2 cellular contexts compared by ENCODE assay signal in genomic region chr10:3802526-3803002, GRCh38.
A peak's percentile ranks its signal among the peaks of the same experiment; 100 is the strongest.
TF ChIP-seq lines count a peak whose summit lies in the region.

No MANE protein-coding gene starts in this region.

TF ChIP-seq in HCT116, 20 proteins besides CTCF, POLR2A, EP300 and RAD21:
- no peak for TF ChIP-seq ATF3 (IDR thresholded peaks at IDR 0.05)
- no peak for TF ChIP-seq EZH2phosphoT487 (IDR thresholded peaks at IDR 0.05; ENCODE audit: borderline replicate concordance)
- TF ChIP-seq SP1 (IDR thresholded peaks at IDR 0.05; ENCODE audit: low read depth), result no peak
- no peak for TF ChIP-seq EZH2 (IDR thresholded peaks at IDR 0.05)
- TF ChIP-seq ZBTB33 (IDR thresholded peaks at IDR 0.05; ENCODE audit: extremely low read depth, insufficient replicate concordance, low read length), result no peak
- no peak for TF ChIP-seq EGR1 (IDR thresholded peaks at IDR 0.05; ENCODE audit: low read depth)
- no peak for TF ChIP-seq YY1 (IDR thresholded peaks at IDR 0.05; ENCODE audit: extremely low read depth, insufficient replicate concordance, low read depth, low read length)
- TF ChIP-seq ELF1 (IDR thresholded peaks at IDR 0.05; ENCODE audit: borderline replicate concordance, low read depth), result no peak
- no peak for TF ChIP-seq CBX3 (IDR thresholded peaks at IDR 0.05; ENCODE audit: low read depth)
- no peak for TF ChIP-seq POLR2AphosphoS5 (IDR thresholded peaks at IDR 0.05; ENCODE audit: low read depth, low read length)
- TF ChIP-seq TCF7L2 (IDR thresholded peaks at IDR 0.05; ENCODE audit: borderline replicate concordance, extremely low read depth, insufficient read depth, insufficient read length), result no peak
- no peak for TF ChIP-seq CEBPB (IDR thresholded peaks at IDR 0.05; ENCODE audit: low read depth)
- TF ChIP-seq, protein P1, sequence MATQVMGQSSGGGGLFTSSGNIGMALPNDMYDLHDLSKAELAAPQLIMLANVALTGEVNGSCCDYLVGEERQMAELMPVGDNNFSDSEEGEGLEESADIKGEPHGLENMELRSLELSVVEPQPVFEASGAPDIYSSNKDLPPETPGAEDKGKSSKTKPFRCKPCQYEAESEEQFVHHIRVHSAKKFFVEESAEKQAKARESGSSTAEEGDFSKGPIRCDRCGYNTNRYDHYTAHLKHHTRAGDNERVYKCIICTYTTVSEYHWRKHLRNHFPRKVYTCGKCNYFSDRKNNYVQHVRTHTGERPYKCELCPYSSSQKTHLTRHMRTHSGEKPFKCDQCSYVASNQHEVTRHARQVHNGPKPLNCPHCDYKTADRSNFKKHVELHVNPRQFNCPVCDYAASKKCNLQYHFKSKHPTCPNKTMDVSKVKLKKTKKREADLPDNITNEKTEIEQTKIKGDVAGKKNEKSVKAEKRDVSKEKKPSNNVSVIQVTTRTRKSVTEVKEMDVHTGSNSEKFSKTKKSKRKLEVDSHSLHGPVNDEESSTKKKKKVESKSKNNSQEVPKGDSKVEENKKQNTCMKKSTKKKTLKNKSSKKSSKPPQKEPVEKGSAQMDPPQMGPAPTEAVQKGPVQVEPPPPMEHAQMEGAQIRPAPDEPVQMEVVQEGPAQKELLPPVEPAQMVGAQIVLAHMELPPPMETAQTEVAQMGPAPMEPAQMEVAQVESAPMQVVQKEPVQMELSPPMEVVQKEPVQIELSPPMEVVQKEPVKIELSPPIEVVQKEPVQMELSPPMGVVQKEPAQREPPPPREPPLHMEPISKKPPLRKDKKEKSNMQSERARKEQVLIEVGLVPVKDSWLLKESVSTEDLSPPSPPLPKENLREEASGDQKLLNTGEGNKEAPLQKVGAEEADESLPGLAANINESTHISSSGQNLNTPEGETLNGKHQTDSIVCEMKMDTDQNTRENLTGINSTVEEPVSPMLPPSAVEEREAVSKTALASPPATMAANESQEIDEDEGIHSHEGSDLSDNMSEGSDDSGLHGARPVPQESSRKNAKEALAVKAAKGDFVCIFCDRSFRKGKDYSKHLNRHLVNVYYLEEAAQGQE (IDR thresholded peaks at IDR 0.05; ENCODE audit: low read depth), result no peak

TF ChIP-seq in K562, 482 proteins besides CTCF, POLR2A, EP300 and RAD21 (continues in another document):
- no peak for TF ChIP-seq ZC3H4 (CRISPR knock-in tag; IDR thresholded peaks at IDR 0.05; ENCODE audit: borderline replicate concordance)
- TF ChIP-seq HDAC1 (IDR thresholded peaks at IDR 0.05), result peak in 1 of 2 experiments; percentile 79; a peak in 2 of 4 replicates
- TF ChIP-seq, protein P2, sequence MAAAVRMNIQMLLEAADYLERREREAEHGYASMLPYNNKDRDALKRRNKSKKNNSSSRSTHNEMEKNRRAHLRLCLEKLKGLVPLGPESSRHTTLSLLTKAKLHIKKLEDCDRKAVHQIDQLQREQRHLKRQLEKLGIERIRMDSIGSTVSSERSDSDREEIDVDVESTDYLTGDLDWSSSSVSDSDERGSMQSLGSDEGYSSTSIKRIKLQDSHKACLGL (CRISPR knock-in tag; IDR thresholded peaks at IDR 0.05; ENCODE audit: borderline replicate concordance, poor library complexity, severe bottlenecking), result no peak
- TF ChIP-seq SMARCE1 (IDR thresholded peaks at IDR 0.05), result 0 out of 2 replicates have a peak, but pooled peaks have one; percentile 32
- TF ChIP-seq NFIC (IDR thresholded peaks at IDR 0.05), result 0 out of 2 replicates have a peak, but pooled peaks have one; percentile 9
- no peak for TF ChIP-seq HNRNPUL1 (IDR thresholded peaks at IDR 0.05; ENCODE audit: low read length)
- peak; percentile 15 to 78; a peak in 2 of 4 replicates for TF ChIP-seq CSDE1 (IDR thresholded peaks at IDR 0.05)
- TF ChIP-seq, protein P3, sequence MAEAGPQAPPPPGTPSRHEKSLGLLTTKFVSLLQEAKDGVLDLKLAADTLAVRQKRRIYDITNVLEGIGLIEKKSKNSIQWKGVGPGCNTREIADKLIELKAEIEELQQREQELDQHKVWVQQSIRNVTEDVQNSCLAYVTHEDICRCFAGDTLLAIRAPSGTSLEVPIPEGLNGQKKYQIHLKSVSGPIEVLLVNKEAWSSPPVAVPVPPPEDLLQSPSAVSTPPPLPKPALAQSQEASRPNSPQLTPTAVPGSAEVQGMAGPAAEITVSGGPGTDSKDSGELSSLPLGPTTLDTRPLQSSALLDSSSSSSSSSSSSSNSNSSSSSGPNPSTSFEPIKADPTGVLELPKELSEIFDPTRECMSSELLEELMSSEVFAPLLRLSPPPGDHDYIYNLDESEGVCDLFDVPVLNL (CRISPR knock-in tag; IDR thresholded peaks at IDR 0.05; ENCODE audit: low read depth), result 0 out of 2 replicates have a peak, but pooled peaks have one; percentile 45
- peak; percentile 73 for TF ChIP-seq ARHGAP35 (IDR thresholded peaks at IDR 0.05; ENCODE audit: partially characterized antibody)
- TF ChIP-seq SNIP1 (IDR thresholded peaks at IDR 0.05; ENCODE audit: low read depth), result no peak
- peak; percentile 15 for TF ChIP-seq TAF9B (IDR thresholded peaks at IDR 0.05; ENCODE audit: partially characterized antibody)
- 0 out of 2 replicates have a peak, but pooled peaks have one; percentile 23 for TF ChIP-seq ZNF384 (IDR thresholded peaks at IDR 0.05; ENCODE audit: low read depth, low read length)
- TF ChIP-seq TAL1 (IDR thresholded peaks at IDR 0.05), result peak; percentile 4; the same call in 1 of the 2 replicates
- no peak for TF ChIP-seq PTBP1 (IDR thresholded peaks at IDR 0.05; ENCODE audit: low read depth, low read length)
- 0 out of 2 replicates have a peak, but pooled peaks have one; percentile 28 for TF ChIP-seq ETV5 (CRISPR knock-in tag; IDR thresholded peaks at IDR 0.05; ENCODE audit: low read depth)
- no peak for TF ChIP-seq TRIM28 (IDR thresholded peaks at IDR 0.05)
- TF ChIP-seq PHB2 (IDR thresholded peaks at IDR 0.05; ENCODE audit: low read depth), result peak; percentile 65; the same call in 1 of the 2 replicates
- no peak for TF ChIP-seq MECOM (CRISPR knock-in tag; IDR thresholded peaks at IDR 0.05)
- TF ChIP-seq TRIM24 (IDR thresholded peaks at IDR 0.05), result peak; percentile 73 to 77; a peak in 3 of 4 replicates
- TF ChIP-seq NCOA6 (IDR thresholded peaks at IDR 0.05), result no peak
- TF ChIP-seq NR2C1 (IDR thresholded peaks at IDR 0.05), result peak; percentile 35; the same call in 1 of the 2 replicates
- no peak for TF ChIP-seq NR2C1 (tag; IDR thresholded peaks at IDR 0.05)
- TF ChIP-seq SMAD4 (CRISPR knock-in tag; conservative IDR thresholded peaks at IDR 0.05), result no peak
- TF ChIP-seq, protein P4, sequence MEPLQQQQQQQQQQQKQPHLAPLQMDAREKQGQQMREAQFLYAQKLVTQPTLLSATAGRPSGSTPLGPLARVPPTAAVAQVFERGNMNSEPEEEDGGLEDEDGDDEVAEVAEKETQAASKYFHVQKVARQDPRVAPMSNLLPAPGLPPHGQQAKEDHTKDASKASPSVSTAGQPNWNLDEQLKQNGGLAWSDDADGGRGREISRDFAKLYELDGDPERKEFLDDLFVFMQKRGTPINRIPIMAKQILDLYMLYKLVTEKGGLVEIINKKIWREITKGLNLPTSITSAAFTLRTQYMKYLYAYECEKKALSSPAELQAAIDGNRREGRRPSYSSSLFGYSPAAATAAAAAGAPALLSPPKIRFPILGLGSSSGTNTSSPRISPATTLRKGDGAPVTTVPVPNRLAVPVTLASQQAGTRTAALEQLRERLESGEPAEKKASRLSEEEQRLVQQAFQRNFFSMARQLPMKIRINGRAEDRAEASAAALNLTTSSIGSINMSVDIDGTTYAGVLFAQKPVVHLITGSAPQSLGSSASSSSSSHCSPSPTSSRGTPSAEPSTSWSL (CRISPR knock-in tag; IDR thresholded peaks at IDR 0.05; ENCODE audit: borderline replicate concordance), result no peak
- peak; percentile 64; the same call in 1 of the 2 replicates for TF ChIP-seq NBN (IDR thresholded peaks at IDR 0.05; ENCODE audit: low read depth)
- peak in 1 of 2 experiments; percentile 63; a peak in 2 of 4 replicates for TF ChIP-seq FOXK2 (conservative IDR thresholded peaks at IDR 0.05 in 1 of 2, IDR thresholded peaks at IDR 0.05 in 1 of 2; ENCODE audit: low read depth in 2 of 2)
- peak; percentile 95 for TF ChIP-seq HLTF (IDR thresholded peaks at IDR 0.05)
- no peak for TF ChIP-seq ZNF57 (CRISPR knock-in tag; IDR thresholded peaks at IDR 0.05)
- peak; percentile 48; the same call in 1 of the 2 replicates for TF ChIP-seq SMARCA4 (IDR thresholded peaks at IDR 0.05)
- no peak for TF ChIP-seq ELF1 (tag; IDR thresholded peaks at IDR 0.05)
- TF ChIP-seq ZZZ3 (IDR thresholded peaks at IDR 0.05), result no peak; the same call in 1 of the 2 replicates
- TF ChIP-seq SNRNP70 (optimal IDR thresholded peaks at IDR 0.05; ENCODE audit: low read depth, low read length), result no peak
- peak; percentile 86 for TF ChIP-seq THRAP3 (IDR thresholded peaks at IDR 0.05; ENCODE audit: borderline replicate concordance)
- TF ChIP-seq ZNF668 (CRISPR knock-in tag; IDR thresholded peaks at IDR 0.05), result no peak
- TF ChIP-seq, protein P5, sequence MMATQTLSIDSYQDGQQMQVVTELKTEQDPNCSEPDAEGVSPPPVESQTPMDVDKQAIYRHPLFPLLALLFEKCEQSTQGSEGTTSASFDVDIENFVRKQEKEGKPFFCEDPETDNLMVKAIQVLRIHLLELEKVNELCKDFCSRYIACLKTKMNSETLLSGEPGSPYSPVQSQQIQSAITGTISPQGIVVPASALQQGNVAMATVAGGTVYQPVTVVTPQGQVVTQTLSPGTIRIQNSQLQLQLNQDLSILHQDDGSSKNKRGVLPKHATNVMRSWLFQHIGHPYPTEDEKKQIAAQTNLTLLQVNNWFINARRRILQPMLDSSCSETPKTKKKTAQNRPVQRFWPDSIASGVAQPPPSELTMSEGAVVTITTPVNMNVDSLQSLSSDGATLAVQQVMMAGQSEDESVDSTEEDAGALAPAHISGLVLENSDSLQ (IDR thresholded peaks at IDR 0.05), result peak; percentile 29
- TF ChIP-seq ZBTB2 (IDR thresholded peaks at IDR 0.05), result 0 out of 2 replicates have a peak, but pooled peaks have one; percentile 77
- peak; percentile 57 for TF ChIP-seq MAX (CRISPR knock-in tag; IDR thresholded peaks at IDR 0.05)
- TF ChIP-seq TOE1 (IDR thresholded peaks at IDR 0.05; ENCODE audit: borderline replicate concordance), result peak; percentile 38; the same call in 1 of the 2 replicates
- no peak for TF ChIP-seq TOE1 (CRISPR knock-in tag; IDR thresholded peaks at IDR 0.05; ENCODE audit: borderline replicate concordance, low read depth)
- no peak for TF ChIP-seq DNMT1 (IDR thresholded peaks at IDR 0.05)
- peak; percentile 29; the same call in 1 of the 2 replicates for TF ChIP-seq ELF4 (CRISPR knock-in tag; IDR thresholded peaks at IDR 0.05)
- TF ChIP-seq FOXA3 (CRISPR knock-in tag; conservative IDR thresholded peaks at IDR 0.05 in 1 of 2, IDR thresholded peaks at IDR 0.05 in 1 of 2), result peak in 1 of 2 experiments; percentile 38; a peak in 1 of 4 replicates
- TF ChIP-seq ZNF316 (IDR thresholded peaks at IDR 0.05), result peak; percentile 7; the same call in 1 of the 2 replicates
- no peak for TF ChIP-seq ZBTB49 (CRISPR knock-in tag; IDR thresholded peaks at IDR 0.05; ENCODE audit: borderline replicate concordance)
- peak; percentile 55 for TF ChIP-seq POLR2B (IDR thresholded peaks at IDR 0.05; ENCODE audit: low read depth, partially characterized antibody)
- TF ChIP-seq LARP7 (IDR thresholded peaks at IDR 0.05), result peak; percentile 97
- TF ChIP-seq MTA1 (IDR thresholded peaks at IDR 0.05; ENCODE audit: borderline replicate concordance), result peak; percentile 31; the same call in 1 of the 2 replicates
- TF ChIP-seq, protein P6, sequence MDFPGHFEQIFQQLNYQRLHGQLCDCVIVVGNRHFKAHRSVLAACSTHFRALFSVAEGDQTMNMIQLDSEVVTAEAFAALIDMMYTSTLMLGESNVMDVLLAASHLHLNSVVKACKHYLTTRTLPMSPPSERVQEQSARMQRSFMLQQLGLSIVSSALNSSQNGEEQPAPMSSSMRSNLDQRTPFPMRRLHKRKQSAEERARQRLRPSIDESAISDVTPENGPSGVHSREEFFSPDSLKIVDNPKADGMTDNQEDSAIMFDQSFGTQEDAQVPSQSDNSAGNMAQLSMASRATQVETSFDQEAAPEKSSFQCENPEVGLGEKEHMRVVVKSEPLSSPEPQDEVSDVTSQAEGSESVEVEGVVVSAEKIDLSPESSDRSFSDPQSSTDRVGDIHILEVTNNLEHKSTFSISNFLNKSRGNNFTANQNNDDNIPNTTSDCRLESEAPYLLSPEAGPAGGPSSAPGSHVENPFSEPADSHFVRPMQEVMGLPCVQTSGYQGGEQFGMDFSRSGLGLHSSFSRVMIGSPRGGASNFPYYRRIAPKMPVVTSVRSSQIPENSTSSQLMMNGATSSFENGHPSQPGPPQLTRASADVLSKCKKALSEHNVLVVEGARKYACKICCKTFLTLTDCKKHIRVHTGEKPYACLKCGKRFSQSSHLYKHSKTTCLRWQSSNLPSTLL (IDR thresholded peaks at IDR 0.05), result peak; percentile 76; the same call in 1 of the 2 replicates
